ENCODE assay signal across 17 cellular contexts in the genomic region with DNA sequence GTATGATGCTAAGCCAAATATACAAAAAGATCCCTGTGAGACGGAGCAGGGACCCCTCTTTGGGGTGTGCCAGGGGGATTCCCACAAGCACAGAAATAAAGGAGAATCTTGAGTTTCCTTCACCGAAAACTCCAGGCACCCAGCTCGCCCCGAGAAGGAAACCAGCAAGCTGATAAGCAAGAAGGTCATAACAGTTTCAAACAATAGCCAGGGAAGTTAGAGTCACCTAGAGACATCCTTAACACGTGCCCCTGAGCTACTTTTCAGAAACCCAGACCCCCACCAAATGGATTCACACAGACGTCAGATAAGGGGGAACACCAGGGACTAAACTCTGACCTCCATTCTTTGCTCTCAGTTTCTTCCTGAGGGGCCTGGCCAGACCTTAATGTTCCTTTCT. TPM values are rescaled to one million over a fixed set of nuclear protein-coding genes. Genes with fewer than 3 reads are reported as not detected.
DNase-seq lines count a peak whose midpoint lies in the region; ATAC-seq and TF ChIP-seq lines count a peak whose summit lies in the region.
"Had no signal": no experiment of that assay in that cellular context is flagged by ENCODE, and none has a peak within 500 bp of the region (broad histone marks: within the 10 kb centered on the region; RNA-seq: fewer than 3 reads in every experiment).

No MANE protein-coding gene starts in this region.

- H3K27me3 ChIP-seq in CD4-positive, alpha-beta memory T cell (ENCODE audit: insufficient read depth, low read length), result no peaks in the 10 kb centered on the region
- H3K27me3 ChIP-seq in testis, result no peaks in the 10 kb centered on the region
- H3K27me3 ChIP-seq: BLaER1 had no signal

- H3K4me3 ChIP-seq in CD4-positive, alpha-beta memory T cell (ENCODE audit: low read length in 2 of 2), result no peak overlapping the region
- no peak overlapping the region for H3K4me3 ChIP-seq in testis
- H3K4me3 ChIP-seq: BLaER1, GM23338 had no signal

- TF ChIP-seq CTCF in activated CD8-positive, alpha-beta T cell treated with anti-CD3 and anti-CD28 coated beads for 36 hours (IDR thresholded peaks at IDR 0.05), result no peak
- no peak for TF ChIP-seq CTCF in osteocyte (IDR thresholded peaks at IDR 0.05)
- no peak for TF ChIP-seq CTCF in testis (IDR thresholded peaks at IDR 0.05)

- H3K36me3 Mint-ChIP-seq in activated CD8-positive, alpha-beta T cell treated with anti-CD3 and anti-CD28 coated beads for 36 hours (ENCODE audit: low read depth), result peaks cover 41% of the 10 kb centered on the region
- peaks cover 38% of the 10 kb centered on the region for H3K36me3 Mint-ChIP-seq in activated CD8-positive, alpha-beta T cell treated with anti-CD3 and anti-CD28 coated beads, Interleukin-2, amount 10 ng/mL, durations not matched to agents 7 days and 5 days (ENCODE audit: low read depth)
- peaks cover 25 to 62% of the 10 kb centered on the region in 2 donors for H3K36me3 Mint-ChIP-seq in CD4-positive, alpha-beta memory T cell
- H3K36me3 Mint-ChIP-seq in osteocyte (ENCODE audit: unreplicated experiment), result peaks cover 19% of the 10 kb centered on the region

- DNase-seq in activated CD8-positive, alpha-beta T cell treated with anti-CD3 and anti-CD28 coated beads for 36 hours, result no peak
- no peak for DNase-seq in activated CD8-positive, alpha-beta T cell treated with anti-CD3 and anti-CD28 coated beads, Interleukin-2, amount 10 ng/mL, durations not matched to agents 7 days and 5 days
- no peak for DNase-seq in CD4-positive, alpha-beta memory T cell
- DNase-seq in dermis blood vessel endothelial cell (peak; percentile 67), osteocyte (ENCODE audit: extremely low spot score, unreplicated experiment) (no peak), testis (no peak), NCI-H1417 (lab: John Stamatoyannopoulos, UW) (no peak), SW480 (ENCODE audit: low spot score) (no peak)
- DNase-seq: DMS 273 treated with DMSO at 0.1 percent for 48 hours, NCI-H1105 treated with DMSO at 0.1 percent for 48 hours, NCI-H187 treated with DMSO at 0.1 percent for 48 hours, NCI-H446 treated with DMSO at 0.1 percent for 48 hours, NCI-H748 treated with DMSO at 0.1 percent for 48 hours, PC-3 had no signal

- H3K9me3 Mint-ChIP-seq in activated CD8-positive, alpha-beta T cell treated with anti-CD3 and anti-CD28 coated beads for 36 hours, result no peaks in the 10 kb centered on the region
- H3K9me3 Mint-ChIP-seq in activated CD8-positive, alpha-beta T cell treated with anti-CD3 and anti-CD28 coated beads, Interleukin-2, amount 10 ng/mL, durations not matched to agents 7 days and 5 days (ENCODE audit: insufficient read depth), result no peaks in the 10 kb centered on the region
- peaks cover 0 to 4% (median 0%) of the 10 kb centered on the region in 8 donors for H3K9me3 Mint-ChIP-seq in CD4-positive, alpha-beta memory T cell
- no peaks in the 10 kb centered on the region for H3K9me3 Mint-ChIP-seq in osteocyte (ENCODE audit: unreplicated experiment)
- H3K9me3 Mint-ChIP-seq: GM23338 had no signal

- H3K27ac Mint-ChIP-seq in activated CD8-positive, alpha-beta T cell treated with anti-CD3 and anti-CD28 coated beads for 36 hours, result peak overlapping the region; percentile 25
- H3K27ac Mint-ChIP-seq in activated CD8-positive, alpha-beta T cell treated with anti-CD3 and anti-CD28 coated beads, Interleukin-2, amount 10 ng/mL, durations not matched to agents 7 days and 5 days, result no peak overlapping the region
- peak overlapping the region in 5 of 7 donors; percentile 18 to 81 (median 31) for H3K27ac Mint-ChIP-seq in CD4-positive, alpha-beta memory T cell
- peak overlapping the region; percentile 8 for H3K27ac Mint-ChIP-seq in osteocyte (ENCODE audit: unreplicated experiment)
- H3K27ac Mint-ChIP-seq: GM23338 had no signal

- no peak overlapping the region for H3K4me3 Mint-ChIP-seq in activated CD8-positive, alpha-beta T cell treated with anti-CD3 and anti-CD28 coated beads for 36 hours
- H3K4me3 Mint-ChIP-seq in activated CD8-positive, alpha-beta T cell treated with anti-CD3 and anti-CD28 coated beads, Interleukin-2, amount 10 ng/mL, durations not matched to agents 7 days and 5 days, result no peak overlapping the region
- no peak overlapping the region for H3K4me3 Mint-ChIP-seq in CD4-positive, alpha-beta memory T cell
- no peak overlapping the region for H3K4me3 Mint-ChIP-seq in osteocyte (ENCODE audit: unreplicated experiment)
- H3K4me3 Mint-ChIP-seq: GM23338 had no signal

- POLR2A ChIA-PET in activated CD8-positive, alpha-beta T cell treated with anti-CD3 and anti-CD28 coated beads for 36 hours (lab: Charles Lee), result interaction anchor here (1.7 to 5.8 kb wide), 3 partner anchors 8 to 46 kb away, joined by 6 to 27 read pairs (median 8); partner anchors contain the start of genes SOD2 and WTAP
- POLR2A ChIA-PET in activated CD8-positive, alpha-beta T cell treated with anti-CD3 and anti-CD28 coated beads, Interleukin-2, amount 10 ng/mL, durations not matched to agents 7 days and 5 days (lab: Charles Lee), result interaction anchor here (0.7 to 1.5 kb wide), 2 partner anchors 11 to 46 kb away, joined by 3 to 6 read pairs; partner anchors contain the start of gene WTAP
- POLR2A ChIA-PET in CD4-positive, alpha-beta memory T cell (lab: Charles Lee; ENCODE audit: partially characterized antibody), result interaction anchor here (3.6 kb wide), 1 partner anchor 12 kb away, joined by 16 read pairs; the partner anchor contains the start of gene SOD2

- no peaks in the 10 kb centered on the region for H3K9me3 ChIP-seq in CD4-positive, alpha-beta memory T cell (ENCODE audit: control insufficient read depth in 1 of 2, low read length in 2 of 2)
- no peaks in the 10 kb centered on the region for H3K9me3 ChIP-seq in testis

- H3K4me1 ChIP-seq in CD4-positive, alpha-beta memory T cell (ENCODE audit: insufficient read depth, low read length), result no peaks in the 10 kb centered on the region
- no peaks in the 10 kb centered on the region for H3K4me1 ChIP-seq in testis
- H3K4me1 ChIP-seq: BLaER1 had no signal

- peaks cover 26% of the 10 kb centered on the region for H3K36me3 ChIP-seq in CD4-positive, alpha-beta memory T cell (ENCODE audit: insufficient read depth, low read length)
- no peaks in the 10 kb centered on the region for H3K36me3 ChIP-seq in testis (ENCODE audit: low read depth, missing control alignments)

- no peaks in the 10 kb centered on the region for H3K27me3 Mint-ChIP-seq in activated CD8-positive, alpha-beta T cell treated with anti-CD3 and anti-CD28 coated beads for 36 hours
- no peaks in the 10 kb centered on the region for H3K27me3 Mint-ChIP-seq in activated CD8-positive, alpha-beta T cell treated with anti-CD3 and anti-CD28 coated beads, Interleukin-2, amount 10 ng/mL, durations not matched to agents 7 days and 5 days (ENCODE audit: low read depth)
- no peaks in the 10 kb centered on the region for H3K27me3 Mint-ChIP-seq in CD4-positive, alpha-beta memory T cell
- H3K27me3 Mint-ChIP-seq in osteocyte (ENCODE audit: unreplicated experiment), result no peaks in the 10 kb centered on the region

- CTCF ChIA-PET in activated CD8-positive, alpha-beta T cell treated with anti-CD3 and anti-CD28 coated beads for 36 hours (lab: Charles Lee), result interaction anchor here (0.7 to 2.7 kb wide), 4 partner anchors 10 to 109 kb away, joined by 3 to 13 read pairs (median 7); partner anchors contain the start of gene MRPL18
- CTCF ChIA-PET in activated CD8-positive, alpha-beta T cell treated with anti-CD3 and anti-CD28 coated beads, Interleukin-2, amount 10 ng/mL, durations not matched to agents 7 days and 5 days (lab: Charles Lee), result interaction anchor here (1.0 to 2.1 kb wide), 4 partner anchors 9 to 108 kb away, joined by 3 to 10 read pairs (median 6); partner anchors contain the start of genes SOD2 and TCP1
- CTCF ChIA-PET in CD4-positive, alpha-beta memory T cell (lab: Charles Lee; ENCODE audit: partially characterized antibody), result interaction anchor here (0.6 to 2.1 kb wide), 2 partner anchors 10 to 937 kb away, joined by 4 to 6 read pairs; no protein-coding TSS in a partner anchor

- no peak for ATAC-seq in activated CD8-positive, alpha-beta T cell treated with anti-CD3 and anti-CD28 coated beads for 36 hours
- ATAC-seq in activated CD8-positive, alpha-beta T cell treated with anti-CD3 and anti-CD28 coated beads, Interleukin-2, amount 10 ng/mL, durations not matched to agents 7 days and 5 days, result no peak
- ATAC-seq: GM23338, PC-3 had no signal

- H3K27ac ChIP-seq in CD4-positive, alpha-beta memory T cell (ENCODE audit: low read depth, low read length), result no peak overlapping the region
- H3K27ac ChIP-seq in testis, result no peak overlapping the region
- H3K27ac ChIP-seq: 22Rv1, BLaER1 had no signal

- intact Hi-C loops in activated CD8-positive, alpha-beta T cell treated with anti-CD3 and anti-CD28 coated beads for 36 hours (cut with micrococcal nuclease), result no loop called here
- intact Hi-C loops in CD4-positive, alpha-beta memory T cell (cut with micrococcal nuclease), result no loop called here
- intact Hi-C loops in testis (cut with DNase I; ENCODE audit: low total_unique reads), result no loop called here

- WGBS in testis, 2 donors, result 52 to 67% methylated on average over 6 of the region's 6 CpGs

- no peak for TF ChIP-seq POLR2A in testis (IDR thresholded peaks at IDR 0.05)

- peaks cover 22% of the 10 kb centered on the region for H3K4me1 Mint-ChIP-seq in activated CD8-positive, alpha-beta T cell treated with anti-CD3 and anti-CD28 coated beads for 36 hours (ENCODE audit: low read depth)
- H3K4me1 Mint-ChIP-seq in activated CD8-positive, alpha-beta T cell treated with anti-CD3 and anti-CD28 coated beads, Interleukin-2, amount 10 ng/mL, durations not matched to agents 7 days and 5 days (ENCODE audit: low read depth), result peaks cover 10% of the 10 kb centered on the region
- peaks cover 10 to 21% (median 17%) of the 10 kb centered on the region in 4 donors for H3K4me1 Mint-ChIP-seq in CD4-positive, alpha-beta memory T cell
- H3K4me1 Mint-ChIP-seq in osteocyte (ENCODE audit: unreplicated experiment), result peaks cover 5% of the 10 kb centered on the region
- H3K4me1 Mint-ChIP-seq: GM23338 had no signal

RNA-seq across cellular contexts. Expression of gene SOD2, which starts 11.9 kb away (rescaled TPM):
- 100 to 1,000 TPM in 1 of 2 experiments, 10 to 100 TPM in 1; 95.5 to 105 TPM for total RNA-seq in activated CD8-positive, alpha-beta T cell treated with anti-CD3 and anti-CD28 coated beads for 36 hours
- 10 to 100 TPM; 59.1 to 66.4 TPM for total RNA-seq in activated CD8-positive, alpha-beta T cell treated with anti-CD3 and anti-CD28 coated beads, Interleukin-2, amount 10 ng/mL, durations not matched to agents 7 days and 5 days
- total RNA-seq in CD4-positive, alpha-beta memory T cell, result 100 to 1,000 TPM; 128 to 131 TPM
- polyA plus RNA-seq in CD4-positive, alpha-beta memory T cell, result 100 to 1,000 TPM; 121 to 161 TPM
- total RNA-seq in dermis blood vessel endothelial cell (274 and 891 TPM in 2 replicates), osteocyte (73.1 and 74.5 TPM in 2 replicates), testis (10 to 100 TPM; 56.5 to 98.5 TPM)
- 160 TPM for polyA plus RNA-seq in testis (ENCODE audit: insufficient read depth, low read depth, low replicate concordance)

RNA-seq across cellular contexts. Expression of gene WTAP, which starts 46.2 kb away (rescaled TPM):
- 10 to 100 TPM; 79.9 to 80.6 TPM for total RNA-seq in activated CD8-positive, alpha-beta T cell treated with anti-CD3 and anti-CD28 coated beads for 36 hours
- 100 to 1,000 TPM; 111 to 113 TPM for total RNA-seq in activated CD8-positive, alpha-beta T cell treated with anti-CD3 and anti-CD28 coated beads, Interleukin-2, amount 10 ng/mL, durations not matched to agents 7 days and 5 days
- 100 to 1,000 TPM; 151 to 159 TPM for total RNA-seq in CD4-positive, alpha-beta memory T cell
- 100 to 1,000 TPM; 140 to 149 TPM for polyA plus RNA-seq in CD4-positive, alpha-beta memory T cell
- total RNA-seq in dermis blood vessel endothelial cell, result 96.4 and 131 TPM in 2 replicates
- total RNA-seq in osteocyte, result 82.3 and 83.7 TPM in 2 replicates
- 10 to 100 TPM; 88.0 to 91.2 TPM for total RNA-seq in testis
- polyA plus RNA-seq in testis (ENCODE audit: insufficient read depth, low read depth, low replicate concordance), result 76.7 TPM
